In the genomic region with DNA sequence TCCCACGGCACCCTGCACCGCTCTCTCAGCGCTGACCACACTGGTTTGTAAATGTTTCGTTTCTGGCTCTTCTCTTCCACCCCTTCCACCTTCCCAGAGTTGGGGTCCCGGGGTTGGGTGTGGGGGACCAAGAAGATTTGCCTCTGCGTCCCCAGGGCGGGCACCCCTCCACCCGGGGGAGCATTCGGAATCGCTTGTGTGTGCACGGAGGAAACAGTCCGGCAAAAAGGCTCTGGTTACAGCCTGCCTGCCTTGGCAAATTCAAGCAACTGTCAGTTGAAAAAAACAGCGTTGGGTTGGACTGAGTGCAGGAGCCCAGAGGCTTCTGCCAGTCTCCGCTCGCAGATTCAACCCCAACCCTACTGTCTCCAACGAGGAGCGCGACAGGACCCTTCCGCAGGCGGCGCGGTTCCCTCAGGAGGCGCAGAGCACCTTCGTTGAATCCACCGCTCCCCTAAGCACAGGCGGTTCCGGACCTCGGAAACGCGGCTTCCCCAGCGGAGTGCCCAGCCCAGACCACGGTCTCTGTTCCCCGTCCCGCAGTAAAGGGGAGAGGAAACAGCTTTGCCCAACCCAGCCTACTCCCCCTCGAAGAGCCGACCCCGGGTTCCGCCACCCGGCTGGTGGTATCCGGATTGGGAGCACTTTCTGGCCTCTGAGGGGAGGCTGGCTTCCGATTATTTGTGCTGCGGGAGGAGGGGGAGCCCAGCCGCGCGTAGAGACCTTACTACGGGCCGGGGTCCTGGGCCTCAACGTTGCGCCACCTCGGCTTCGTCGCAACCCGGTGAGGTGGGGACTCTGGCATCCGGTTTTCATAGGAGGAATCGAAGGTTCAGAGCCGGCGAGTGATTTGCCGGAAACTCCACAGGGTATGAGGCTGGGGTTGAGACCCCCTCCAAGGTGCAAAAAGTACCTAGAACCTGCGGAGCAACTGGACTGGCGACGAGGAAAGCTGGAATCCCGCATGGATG, we compare ENCODE assay signal across 9 cellular contexts. TPM values are rescaled to one million over a fixed set of nuclear protein-coding genes. Genes with fewer than 3 reads are reported as not detected.
DNase-seq lines count a peak whose midpoint lies in the region; ATAC-seq, FAIRE-seq and TF ChIP-seq lines count a peak whose summit lies in the region.
"Had no signal": no experiment of that assay in that cellular context is flagged by ENCODE, and none has a peak within 500 bp of the region (broad histone marks: within the 10 kb centered on the region; RNA-seq: fewer than 3 reads in every experiment).

No MANE protein-coding gene starts in this region.

- no peak overlapping the region for H3K9ac ChIP-seq in keratinocyte (ENCODE audit: control insufficient read depth, extremely low read depth, insufficient read depth, low read length)

- no peak for DNase-seq in activated T-cell treated with anti-CD3 and anti-CD28 coated beads, Interleukin-2, amount 50 U/mL, for 24 hours
- DNase-seq in activated T-cell treated with anti-CD3 and anti-CD28 coated beads for 4 hours (no peak), astrocyte of the hippocampus (ENCODE audit: low read depth, low spot score) (peak; percentile 42), keratinocyte (ENCODE audit: low read depth, low spot score) (no peak), NCI-H226 (no peak), cortex of kidney (lab: John Stamatoyannopoulos, UW) (no peak)
- DNase-seq in stimulated activated naive B cell treated with anti-CD40 and anti-IgM and Interleukin-4, amounts not matched to agents 10 μg/mL and 1 μg/mL and 100 μg/mL, for 72 hours, result no peak

- H3K4me1 Mint-ChIP-seq in activated T-cell treated with anti-CD3 and anti-CD28 coated beads, Interleukin-2, amount 50 U/mL, for 24 hours (ENCODE audit: low read depth), result peaks cover 36% of the 10 kb centered on the region
- H3K4me1 Mint-ChIP-seq in stimulated activated naive B cell treated with anti-CD40 and anti-IgM and Interleukin-4, amounts not matched to agents 10 μg/mL and 1 μg/mL and 100 μg/mL, for 72 hours, result peaks cover 19 to 41% of the 10 kb centered on the region in 2 donors

- H3K4me2 ChIP-seq in keratinocyte (ENCODE audit: control insufficient read depth, extremely low read depth, insufficient read depth, low read depth, low read length), result peak overlapping the region; percentile 57

- no peak overlapping the region for H3K27ac ChIP-seq in keratinocyte (ENCODE audit: control insufficient read depth, insufficient read depth, low read length)

- H3K4me3 ChIP-seq in keratinocyte (ENCODE audit: control insufficient read depth in 2 of 3, extremely low read depth in 1 of 3, insufficient read depth in 2 of 3, low read depth in 1 of 3, low read length in 3 of 3), result peak overlapping the region in 1 of 3 experiments; percentile 45

- H3K79me2 ChIP-seq in keratinocyte (ENCODE audit: control insufficient read depth, insufficient read depth, low read length), result no peaks in the 10 kb centered on the region

- H3K27ac Mint-ChIP-seq in activated T-cell treated with anti-CD3 and anti-CD28 coated beads, Interleukin-2, amount 50 U/mL, for 24 hours, result no peak overlapping the region
- peak overlapping the region; percentile 59 for H3K27ac Mint-ChIP-seq in stimulated activated naive B cell treated with anti-CD40 and anti-IgM and Interleukin-4, amounts not matched to agents 10 μg/mL and 1 μg/mL and 100 μg/mL, for 72 hours

- H3K9me3 ChIP-seq in keratinocyte (ENCODE audit: control insufficient read depth, low read depth, low read length), result no peaks in the 10 kb centered on the region

- TF ChIP-seq CTCF in keratinocyte (optimal IDR thresholded peaks at IDR 0.05 in 1 of 3, IDR thresholded peaks at IDR 0.05 in 1 of 3, conservative IDR thresholded peaks at IDR 0.05 in 1 of 3; ENCODE audit: extremely low read depth in 1 of 3, insufficient read depth in 2 of 3, low read length in 3 of 3), result no peak

- dilution Hi-C loops in keratinocyte (cut with MboI; ENCODE audit: extremely low pct_ligation_motif_present, low sequenced_read_pairs), result no loop called here

- peaks cover 11% of the 10 kb centered on the region for H3K4me1 ChIP-seq in keratinocyte (ENCODE audit: control insufficient read depth, extremely low read depth, insufficient read depth, low read length)

- peak overlapping the region; percentile 62 for H3K4me3 Mint-ChIP-seq in activated T-cell treated with anti-CD3 and anti-CD28 coated beads, Interleukin-2, amount 50 U/mL, for 24 hours
- peak overlapping the region; percentile 77 to 78 for H3K4me3 Mint-ChIP-seq in stimulated activated naive B cell treated with anti-CD40 and anti-IgM and Interleukin-4, amounts not matched to agents 10 μg/mL and 1 μg/mL and 100 μg/mL, for 72 hours

- H3K27me3 ChIP-seq in keratinocyte (ENCODE audit: control insufficient read depth, extremely low read depth, insufficient read depth, low read length), result peaks cover 98% of the 10 kb centered on the region

- no peaks in the 10 kb centered on the region for H3K9me1 ChIP-seq in keratinocyte (ENCODE audit: control insufficient read depth, extremely low read depth, insufficient read depth, low read length)

- peak; percentile 29 to 40 for ATAC-seq in stimulated activated naive B cell treated with anti-CD40 and anti-IgM and Interleukin-4, amounts not matched to agents 10 μg/mL and 1 μg/mL and 100 μg/mL, for 72 hours (replicated peaks)
- no peak for ATAC-seq in HG03469 (IDR thresholded peaks at IDR 0.05; ENCODE audit: unreplicated experiment)

- H3K36me3 ChIP-seq in keratinocyte (ENCODE audit: control insufficient read depth in 2 of 2, extremely low read depth in 1 of 2, insufficient read depth in 2 of 2, low read length in 2 of 2), result no peaks in the 10 kb centered on the region

- no peaks in the 10 kb centered on the region for H3K9me3 Mint-ChIP-seq in activated T-cell treated with anti-CD3 and anti-CD28 coated beads, Interleukin-2, amount 50 U/mL, for 24 hours
- no peaks in the 10 kb centered on the region for H3K9me3 Mint-ChIP-seq in stimulated activated naive B cell treated with anti-CD40 and anti-IgM and Interleukin-4, amounts not matched to agents 10 μg/mL and 1 μg/mL and 100 μg/mL, for 72 hours

- H3K27me3 Mint-ChIP-seq in activated T-cell treated with anti-CD3 and anti-CD28 coated beads, Interleukin-2, amount 50 U/mL, for 24 hours, result peaks cover 95% of the 10 kb centered on the region
- peaks cover 78 to 96% of the 10 kb centered on the region in 2 donors for H3K27me3 Mint-ChIP-seq in stimulated activated naive B cell treated with anti-CD40 and anti-IgM and Interleukin-4, amounts not matched to agents 10 μg/mL and 1 μg/mL and 100 μg/mL, for 72 hours

- no peak for FAIRE-seq in keratinocyte (lab: Jason Lieb, UNC)

- H3K36me3 Mint-ChIP-seq in activated T-cell treated with anti-CD3 and anti-CD28 coated beads, Interleukin-2, amount 50 U/mL, for 24 hours (ENCODE audit: low read depth), result no peaks in the 10 kb centered on the region
- no peaks in the 10 kb centered on the region for H3K36me3 Mint-ChIP-seq in stimulated activated naive B cell treated with anti-CD40 and anti-IgM and Interleukin-4, amounts not matched to agents 10 μg/mL and 1 μg/mL and 100 μg/mL, for 72 hours

- H2AFZ ChIP-seq in keratinocyte (ENCODE audit: control insufficient read depth, low read length), result no peak overlapping the region

- peaks cover 3% of the 10 kb centered on the region for H4K20me1 ChIP-seq in keratinocyte (ENCODE audit: control insufficient read depth, extremely low read depth, insufficient read depth, low read length)

RNA-seq across cellular contexts. Expression of a gene that starts 9.6 kb away (rescaled TPM):
- 0.12 to 0.17 TPM (median 0.13 TPM) in 3 replicates for polyA plus RNA-seq in keratinocyte
- not detected for polyA plus RNA-seq in keratinocyte (2011; ENCODE audit: low read depth)
- 0.17 and 0.21 TPM in 2 replicates for polyA plus RNA-seq in keratinocyte (2011; cell fraction: cytosol; rRNA removed)
- polyA plus RNA-seq in keratinocyte (2011; cell fraction: nucleus; rRNA removed), result 0.14 and 0.25 TPM in 2 replicates
- 0.06 and 0.13 TPM in 2 replicates for polyA plus RNA-seq in keratinocyte (2012; ENCODE audit: low replicate concordance)
- polyA minus RNA-seq in keratinocyte, result 0.10 TPM in 1 of 3 replicates, not detected in the others
- polyA minus RNA-seq in keratinocyte (2011; cell fraction: cytosol; rRNA and poly(A)+ RNA removed), result not detected
- polyA minus RNA-seq in keratinocyte (2011; cell fraction: nucleus; rRNA and poly(A)+ RNA removed), result not detected in 2 replicates
- polyA plus RNA-seq: BJ had no signal

RNA-seq across cellular contexts. Expression of a gene that starts 45.5 kb away (rescaled TPM):
- 22.4 to 43.4 TPM (median 27.1 TPM) in 3 replicates for polyA plus RNA-seq in keratinocyte
- polyA plus RNA-seq in keratinocyte (2011; ENCODE audit: low read depth), result 25.1 TPM
- 23.1 and 43.3 TPM in 2 replicates for polyA plus RNA-seq in keratinocyte (2011; cell fraction: cytosol; rRNA removed)
- polyA plus RNA-seq in keratinocyte (2011; cell fraction: nucleus; rRNA removed), result 11.5 and 17.1 TPM in 2 replicates
- polyA plus RNA-seq in keratinocyte (2012; ENCODE audit: low replicate concordance), result 14.3 and 20.0 TPM in 2 replicates
- 5.1 to 20.1 TPM (median 12.9 TPM) in 3 replicates for polyA minus RNA-seq in keratinocyte
- 9.2 TPM for polyA minus RNA-seq in keratinocyte (2011; cell fraction: cytosol; rRNA and poly(A)+ RNA removed)
- 4.4 and 11.6 TPM in 2 replicates for polyA minus RNA-seq in keratinocyte (2011; cell fraction: nucleus; rRNA and poly(A)+ RNA removed)

RNA-seq across cellular contexts. Expression of a gene that starts 45.5 kb away (rescaled TPM):
- polyA plus RNA-seq in keratinocyte, result 62.9 to 82.6 TPM (median 72.6 TPM) in 3 replicates
- 106 TPM for polyA plus RNA-seq in keratinocyte (2011; ENCODE audit: low read depth)
- 51.6 and 84.0 TPM in 2 replicates for polyA plus RNA-seq in keratinocyte (2011; cell fraction: cytosol; rRNA removed)
- 81.9 and 83.9 TPM in 2 replicates for polyA plus RNA-seq in keratinocyte (2011; cell fraction: nucleus; rRNA removed)
- 37.0 and 37.1 TPM in 2 replicates for polyA plus RNA-seq in keratinocyte (2012; ENCODE audit: low replicate concordance)
- polyA minus RNA-seq in keratinocyte, result 35.5 to 74.4 TPM (median 62.7 TPM) in 3 replicates
- polyA minus RNA-seq in keratinocyte (2011; cell fraction: cytosol; rRNA and poly(A)+ RNA removed), result 19.4 TPM
- 24.9 and 46.8 TPM in 2 replicates for polyA minus RNA-seq in keratinocyte (2011; cell fraction: nucleus; rRNA and poly(A)+ RNA removed)

RNA-seq across cellular contexts. Expression of a gene that starts 59.5 kb away (rescaled TPM):
- not detected in 3 replicates for polyA plus RNA-seq in keratinocyte
- polyA plus RNA-seq in keratinocyte (2011; ENCODE audit: low read depth), result not detected
- not detected in 2 replicates for polyA plus RNA-seq in keratinocyte (2011; cell fraction: cytosol; rRNA removed)
- not detected in 2 replicates for polyA plus RNA-seq in keratinocyte (2011; cell fraction: nucleus; rRNA removed)
- not detected in 2 replicates for polyA plus RNA-seq in keratinocyte (2012; ENCODE audit: low replicate concordance)
- polyA minus RNA-seq in keratinocyte, result not detected in 3 replicates
- polyA minus RNA-seq in keratinocyte (2011; cell fraction: cytosol; rRNA and poly(A)+ RNA removed), result not detected
- not detected in 2 replicates for polyA minus RNA-seq in keratinocyte (2011; cell fraction: nucleus; rRNA and poly(A)+ RNA removed)
- polyA plus RNA-seq: BJ had no signal

RNA-seq across cellular contexts. Expression of a gene that starts 59.6 kb away (rescaled TPM):
- polyA plus RNA-seq in keratinocyte, result 87.9 to 105 TPM (median 90.9 TPM) in 3 replicates
- 67.3 TPM for polyA plus RNA-seq in keratinocyte (2011; ENCODE audit: low read depth)
- polyA plus RNA-seq in keratinocyte (2011; cell fraction: cytosol; rRNA removed), result 78.3 and 81.9 TPM in 2 replicates
- polyA plus RNA-seq in keratinocyte (2011; cell fraction: nucleus; rRNA removed), result 42.8 and 43.5 TPM in 2 replicates
- 72.5 and 90.2 TPM in 2 replicates for polyA plus RNA-seq in keratinocyte (2012; ENCODE audit: low replicate concordance)
- 19.5 to 50.4 TPM (median 40.1 TPM) in 3 replicates for polyA minus RNA-seq in keratinocyte
- 52.2 TPM for polyA minus RNA-seq in keratinocyte (2011; cell fraction: cytosol; rRNA and poly(A)+ RNA removed)
- polyA minus RNA-seq in keratinocyte (2011; cell fraction: nucleus; rRNA and poly(A)+ RNA removed), result 7.8 and 14.0 TPM in 2 replicates
